8 cellular contexts compared by ENCODE assay signal in genomic region chr16:1493746-1494094, GRCh38. TPM values are rescaled to one million over a fixed set of nuclear protein-coding genes. Genes with fewer than 3 reads are reported as not detected.
DNase-seq lines count a peak whose midpoint lies in the region; ATAC-seq and TF ChIP-seq lines count a peak whose summit lies in the region.

No MANE protein-coding gene starts in this region.

- no peaks in the 10 kb centered on the region for H4K20me1 ChIP-seq in Loucy (ENCODE audit: insufficient read depth, low read length, poor library complexity, severe bottlenecking)

- peak overlapping the region; percentile 88 for H3K4me3 Mint-ChIP-seq in central memory CD8-positive, alpha-beta T cell

- no peaks in the 10 kb centered on the region for H3K9me3 Mint-ChIP-seq in central memory CD8-positive, alpha-beta T cell

- peak overlapping the region; percentile 88; the same call in 1 of the 2 replicates for H2AFZ ChIP-seq in Loucy (ENCODE audit: low read length)

- DNase-seq in NCI-H146 (lab: John Stamatoyannopoulos, UW), result peak; percentile 39
- no peak for DNase-seq in NCI-H146 treated with DMSO at 0.1 percent for 48 hours (lab: John Stamatoyannopoulos, UW; ENCODE audit: unreplicated experiment)
- DNase-seq in central memory CD8-positive, alpha-beta T cell (ENCODE audit: low spot score in 2 of 2), result no peak
- DNase-seq in lung (ENCODE audit: low spot score), result no peak
- no peak for DNase-seq in NCI-H1436 treated with DMSO at 0.1 percent for 48 hours (lab: John Stamatoyannopoulos, UW)
- DNase-seq in ureter (ENCODE audit: low spot score), result no peak

- H3K36me3 Mint-ChIP-seq in central memory CD8-positive, alpha-beta T cell (ENCODE audit: insufficient read depth), result peaks cover 10% of the 10 kb centered on the region

- peak; percentile 2 for ATAC-seq in central memory CD8-positive, alpha-beta T cell (replicated peaks; ENCODE audit: extremely low read depth, poor library complexity, severe bottlenecking)
- ATAC-seq in lung (ENCODE audit: insufficient read depth, low FRiP score), result no peak

- H3K27me3 Mint-ChIP-seq in central memory CD8-positive, alpha-beta T cell, result no peaks in the 10 kb centered on the region

- peak overlapping the region; percentile 84 for H3K9ac ChIP-seq in Loucy (ENCODE audit: low read depth, low read length, poor library complexity, severe bottlenecking)

- H3K9me2 ChIP-seq in Loucy (replicated peaks; ENCODE audit: low read depth, low read length), result no peaks in the 10 kb centered on the region

- peaks cover 9% of the 10 kb centered on the region for H3K4me1 Mint-ChIP-seq in central memory CD8-positive, alpha-beta T cell

- 1% methylated on average over 26 to 30 of the region's 30 CpGs for WGBS in lung, 2 donors
- under 1% methylated on average over 30 of the region's 30 CpGs for WGBS in urinary bladder

- H3K27me3 ChIP-seq in Loucy (ENCODE audit: insufficient read depth, low read length, poor library complexity, severe bottlenecking), result no peaks in the 10 kb centered on the region
- H3K27me3 ChIP-seq in lung (ENCODE audit: control insufficient read depth, insufficient read depth), result no peaks in the 10 kb centered on the region

- H3K4me3 ChIP-seq in Loucy (ENCODE audit: low read length, poor library complexity, severe bottlenecking) (peak overlapping the region; percentile 76), lung (peak overlapping the region; percentile 78), urinary bladder (ENCODE audit: low read depth, low read length) (peak overlapping the region; percentile 60)

- H3K27ac Mint-ChIP-seq in central memory CD8-positive, alpha-beta T cell (ENCODE audit: low read depth), result no peak overlapping the region

- peak overlapping the region; percentile 75 for H3K4me2 ChIP-seq in Loucy (ENCODE audit: low read depth, low read length, poor library complexity, severe bottlenecking)

- peaks cover 23% of the 10 kb centered on the region for H3K79me2 ChIP-seq in Loucy (ENCODE audit: insufficient read depth, low read length)

- H3K4me1 ChIP-seq in Loucy (ENCODE audit: insufficient read depth, low read length, poor library complexity, severe bottlenecking), result peaks cover 5% of the 10 kb centered on the region
- peaks cover 0 to 14% of the 10 kb centered on the region in 2 donors for H3K4me1 ChIP-seq in lung (ENCODE audit: control insufficient read depth in 2 of 2, insufficient read depth in 2 of 2, low read length in 2 of 2)
- no peaks in the 10 kb centered on the region for H3K4me1 ChIP-seq in urinary bladder (ENCODE audit: insufficient read depth)

- no peaks in the 10 kb centered on the region for H3K36me3 ChIP-seq in Loucy (ENCODE audit: insufficient read depth, low read length)
- H3K36me3 ChIP-seq in lung (ENCODE audit: control insufficient read depth in 2 of 2, insufficient read depth in 2 of 2, low read length in 2 of 2), result peaks cover 0 to 28% of the 10 kb centered on the region in 2 donors
- peaks cover 2% of the 10 kb centered on the region for H3K36me3 ChIP-seq in urinary bladder (ENCODE audit: insufficient read depth)

- TF ChIP-seq CTCF in Loucy (conservative IDR thresholded peaks at IDR 0.05; ENCODE audit: low read length) (no peak), lung (IDR thresholded peaks at IDR 0.05; ENCODE audit: control extremely low read depth, extremely low read depth) (no peak)

- H3F3A ChIP-seq in Loucy (ENCODE audit: low read depth), result no peaks in the 10 kb centered on the region

- H3K27ac ChIP-seq in lung (ENCODE audit: low read depth in 1 of 2, low read length in 1 of 2) (peak overlapping the region; percentile 30 to 96), urinary bladder (ENCODE audit: low read depth) (no peak overlapping the region)

- H3K9me3 ChIP-seq in Loucy (ENCODE audit: insufficient read depth, low read depth, low read length) (no peaks in the 10 kb centered on the region), lung (ENCODE audit: control insufficient read depth in 2 of 2, insufficient read depth in 1 of 2, low read length in 1 of 2) (no peaks in the 10 kb centered on the region)

RNA-seq across cellular contexts. Expression of gene TELO2, which starts 0.6 kb away (rescaled TPM):
- total RNA-seq in lung (10 to 100 TPM; 24.4 to 46.3 TPM), urinary bladder (10.6 TPM), ureter (58.7 TPM)
- polyA plus RNA-seq in lung (10 to 100 TPM; 39.2 to 64.2 TPM), urinary bladder (39.7 TPM)

RNA-seq across cellular contexts. Expression of gene PTX4, which starts 5.0 kb away (rescaled TPM):
- total RNA-seq in lung, result under 1 TPM; 0.25 to 0.31 TPM
- polyA plus RNA-seq in lung, result under 1 TPM in 1 of 2 donors, not detected in 1; 0.02 TPM
- not detected for total RNA-seq in urinary bladder
- 0.10 TPM for polyA plus RNA-seq in urinary bladder
- 0.34 TPM for total RNA-seq in ureter

RNA-seq across cellular contexts. Expression of gene CLCN7, which starts 18.9 kb away (rescaled TPM):
- total RNA-seq in lung (100 to 1,000 TPM in 1 of 2 donors, 10 to 100 TPM in 1; 73.3 to 103 TPM), urinary bladder (19.6 TPM), ureter (77.5 TPM)
- polyA plus RNA-seq in lung (100 to 1,000 TPM in 1 of 2 donors, 10 to 100 TPM in 1; 61.1 to 119 TPM), urinary bladder (64.0 TPM)

RNA-seq across cellular contexts. Expression of gene TMEM204, which starts 39.7 kb away (rescaled TPM):
- 10 to 100 TPM; 24.7 to 49.2 TPM for total RNA-seq in lung
- polyA plus RNA-seq in lung, result 100 to 1,000 TPM in 1 of 2 donors, 10 to 100 TPM in 1; 31.6 to 116 TPM
- 10.0 TPM for total RNA-seq in urinary bladder
- 66.0 TPM for polyA plus RNA-seq in urinary bladder
- total RNA-seq in ureter, result 32.8 TPM

RNA-seq across cellular contexts. Expression of gene CCDC154, which starts 49.4 kb away (rescaled TPM):
- total RNA-seq in lung, result 1 to 10 TPM in 1 of 2 donors, under 1 TPM in 1; 0.63 to 1.3 TPM
- polyA plus RNA-seq in lung, result 1 to 10 TPM; 1.5 to 4.5 TPM
- 0.37 TPM for total RNA-seq in urinary bladder
- polyA plus RNA-seq in urinary bladder, result 0.86 TPM
- total RNA-seq in ureter, result 2.0 TPM
